8 cellular contexts compared by ENCODE assay signal in genomic region chr11:13667795-13668101, GRCh38. TPM values are rescaled to one million over a fixed set of nuclear protein-coding genes. Genes with fewer than 3 reads are reported as not detected.
DNase-seq lines count a peak whose midpoint lies in the region; ATAC-seq and TF ChIP-seq lines count a peak whose summit lies in the region.

No MANE protein-coding gene starts in this region.

- H3K27ac ChIP-seq in Panc1 (ENCODE audit: low read length): peak overlapping the region; percentile 88
- peak overlapping the region; percentile 89 to 92 for H3K27ac ChIP-seq in esophagus (ENCODE audit: low read depth in 2 of 2, low read length in 1 of 2)
- peak overlapping the region; percentile 75 to 84 for H3K27ac ChIP-seq in prostate gland

- H3K9me3 ChIP-seq in ES-I3 (ENCODE audit: control insufficient read depth, insufficient read depth, low read length) (no peaks in the 10 kb centered on the region), Panc1 (ENCODE audit: control insufficient read depth, insufficient read depth, low read depth, low read length) (no peaks in the 10 kb centered on the region), esophagus (ENCODE audit: control insufficient read depth in 2 of 2, insufficient read depth in 1 of 2, low read depth in 1 of 2, low read length in 1 of 2) (no peaks in the 10 kb centered on the region), prostate gland (no peaks in the 10 kb centered on the region)

- intact Hi-C loops in Panc1 (cut with micrococcal nuclease; ENCODE audit: unreplicated experiment) (loop anchor here (5.0 to 10.0 kb wide), 2 partner anchors 180 to 203 kb away; partner anchors contain the start of gene BTBD10), prostate gland (cut with DNase I) (loop anchor here (5.0 kb wide), 1 partner anchor 205 kb away; the partner anchor contains the start of gene BTBD10)

- peak overlapping the region; percentile 97 for H3K9ac ChIP-seq in ES-I3 (ENCODE audit: low read depth, low read length)

- TF ChIP-seq CTCF in Panc1 (IDR thresholded peaks at IDR 0.05): no peak
- TF ChIP-seq CTCF in prostate gland (IDR thresholded peaks at IDR 0.05): no peak

- 2 to 6% methylated on average over 15 of the region's 15 CpGs for WGBS in esophagus, 2 donors
- 2% methylated on average over 15 of the region's 15 CpGs for WGBS in prostate gland

- no TSS peak for BruUV-seq in Panc1 (replicated peaks; lab: Mats Ljungman, UMichigan)

- H3K4me3 ChIP-seq in Panc1 (ENCODE audit: low read depth in 2 of 2, low read length in 2 of 2): peak overlapping the region; percentile 87 to 89
- H3K4me3 ChIP-seq in esophagus (ENCODE audit: low read depth in 1 of 2, low read length in 2 of 2): peak overlapping the region; percentile 81 to 82
- peak overlapping the region; percentile 94 to 96 for H3K4me3 ChIP-seq in prostate gland

- CTCF ChIA-PET in Panc1 (lab: Charles Lee): no interaction called here

- in situ Hi-C loops in Panc1 (cut with HindIII; ENCODE audit: low pct_unique_long_range_greater_than_20kb, low sequenced_read_pairs): no loop called here

- H3K4me1 ChIP-seq in ES-I3 (ENCODE audit: insufficient read depth, low read length) (peaks cover 8% of the 10 kb centered on the region), Panc1 (ENCODE audit: control insufficient read depth, insufficient read depth, low read length) (peaks cover 4% of the 10 kb centered on the region), esophagus (ENCODE audit: control insufficient read depth in 2 of 2, insufficient read depth in 2 of 2, low read length in 1 of 2) (no peaks in the 10 kb centered on the region), prostate gland (replicated peaks) (no peaks in the 10 kb centered on the region)

- no peak for TF ChIP-seq POLR2A in prostate gland (IDR thresholded peaks at IDR 0.05)

- no peak for ATAC-seq in Panc1
- ATAC-seq in GM18498 (IDR thresholded peaks at IDR 0.05; ENCODE audit: unreplicated experiment): no peak

- peaks cover 8% of the 10 kb centered on the region for H3K27me3 ChIP-seq in Panc1 (ENCODE audit: control insufficient read depth, insufficient read depth, low read length)
- H3K27me3 ChIP-seq in esophagus (ENCODE audit: control insufficient read depth in 1 of 2, insufficient read depth in 2 of 2, low read length in 2 of 2): no peaks in the 10 kb centered on the region
- no peaks in the 10 kb centered on the region for H3K27me3 ChIP-seq in prostate gland (replicated peaks; ENCODE audit: insufficient read depth)

- POLR2A ChIA-PET in Panc1 (lab: Charles Lee): interaction anchor here (0.7 kb wide), 1 partner anchor 9 kb away, joined by 3 read pairs; no protein-coding TSS in a partner anchor

- no peaks in the 10 kb centered on the region; the same call in 1 of the 2 replicates for H3K36me3 ChIP-seq in ES-I3 (ENCODE audit: insufficient read depth, low read length)
- H3K36me3 ChIP-seq in Panc1 (ENCODE audit: control insufficient read depth, insufficient read depth, low read length): no peaks in the 10 kb centered on the region
- H3K36me3 ChIP-seq in esophagus (ENCODE audit: control insufficient read depth in 2 of 2, insufficient read depth in 2 of 2, low read length in 1 of 2): no peaks in the 10 kb centered on the region
- H3K36me3 ChIP-seq in prostate gland: no peaks in the 10 kb centered on the region

- DNase-seq in Panc1 (ENCODE audit: low read depth, low spot score): no peak
- no peak for DNase-seq in prostate gland (ENCODE audit: low spot score)
- no peak for DNase-seq in DMS 273 (lab: John Stamatoyannopoulos, UW; ENCODE audit: unreplicated experiment)
- no peak for DNase-seq in NCI-H1930 (lab: John Stamatoyannopoulos, UW)
- DNase-seq in DMS153 treated with DMSO at 0.1 percent for 48 hours (lab: John Stamatoyannopoulos, UW; ENCODE audit: unreplicated experiment): no peak

RNA-seq across cellular contexts. Expression of gene FAR1, which starts 0.7 kb away (rescaled TPM):
- total RNA-seq in Panc1 (2021; ENCODE audit: unreplicated experiment): 60.4 TPM
- 31.4 TPM for polyA plus RNA-seq in Panc1 (2012; ENCODE audit: insufficient read length)
- 10 to 100 TPM; 36.8 to 42.5 TPM for polyA plus RNA-seq in esophagus
- total RNA-seq in prostate gland: 10 to 100 TPM; 24.5 to 28.0 TPM
